8 cellular contexts compared by ENCODE assay signal in the genomic region with DNA sequence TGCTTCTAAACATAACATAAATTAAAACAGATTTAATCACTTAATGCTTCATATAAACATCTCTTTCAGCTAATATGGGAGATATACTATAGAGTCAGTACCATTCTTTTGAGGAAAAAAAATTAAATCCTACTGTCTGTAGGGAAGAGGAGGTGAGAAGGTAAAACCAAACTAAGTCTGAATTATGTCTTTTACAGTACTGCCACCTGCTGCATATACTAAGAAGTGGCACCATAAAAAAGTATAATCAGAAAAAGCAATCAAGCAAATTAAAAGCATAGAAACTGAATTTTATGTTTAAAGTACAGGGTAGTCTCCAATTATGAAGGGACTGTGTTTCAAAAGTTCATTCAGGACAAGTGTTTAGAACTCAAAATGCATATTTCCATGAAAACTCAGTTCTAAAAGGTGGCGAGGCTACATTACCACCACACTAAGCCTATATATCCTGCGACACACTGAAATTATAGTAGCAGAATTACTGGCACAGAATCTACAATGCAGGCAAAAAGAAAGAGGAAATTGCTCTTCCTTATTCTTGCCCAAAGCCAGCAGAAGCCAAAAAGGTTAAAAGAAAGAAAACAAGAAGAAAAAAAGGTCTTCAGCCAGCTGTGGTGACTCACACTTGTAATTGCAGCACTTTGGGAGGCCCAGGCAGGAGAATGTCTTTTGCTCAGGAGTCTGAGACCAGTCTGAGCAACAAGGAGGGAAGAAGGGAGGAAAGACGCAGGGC. TPM values are rescaled to one million over a fixed set of nuclear protein-coding genes. Genes with fewer than 3 reads are reported as not detected.
DNase-seq lines count a peak whose midpoint lies in the region; ATAC-seq and TF ChIP-seq lines count a peak whose summit lies in the region.

No MANE protein-coding gene starts in this region.

- no peaks in the 10 kb centered on the region for H3K27me3 ChIP-seq in DND-41 (ENCODE audit: insufficient read depth, low read length, poor library complexity)

- no peaks in the 10 kb centered on the region for H3K9me3 ChIP-seq in DND-41 (ENCODE audit: insufficient read depth, low read length, severe bottlenecking)

- no peaks in the 10 kb centered on the region for H4K20me1 ChIP-seq in DND-41 (ENCODE audit: insufficient read depth, low read length)

- H3K79me2 ChIP-seq in DND-41 (ENCODE audit: insufficient read depth, low read length) = peaks cover 6% of the 10 kb centered on the region; the same call in 1 of the 2 replicates

- no peak overlapping the region for H3K27ac ChIP-seq in DND-41 (ENCODE audit: low read length)

- H3K36me3 ChIP-seq in DND-41 (ENCODE audit: insufficient read depth, low read length) = peaks cover 63% of the 10 kb centered on the region

- in situ Hi-C loops in KBM-7 (cut with MboI; ENCODE audit: low pct_unique_long_range_greater_than_20kb, low sequenced_read_pairs) = no loop called here

- no peak overlapping the region for H3K4me2 ChIP-seq in DND-41 (ENCODE audit: insufficient read depth, low read length)

- intact Hi-C loops in sciatic nerve (cut with DNase I) = no loop called here

- no peak for DNase-seq in DND-41
- DNase-seq in KBM-7 = peak; percentile 63
- DNase-seq in SW480 (ENCODE audit: low spot score) = peak; percentile 55
- peak; percentile 61 to 75 for DNase-seq in foreskin fibroblast
- DNase-seq in sciatic nerve (ENCODE audit: low spot score) = no peak
- DNase-seq in NK-92 (lab: John Stamatoyannopoulos, UW; ENCODE audit: unreplicated experiment) = no peak
- no peak for DNase-seq in cortex of kidney (lab: John Stamatoyannopoulos, UW)

- H3K9ac ChIP-seq in DND-41 (ENCODE audit: low read depth, low read length) = no peak overlapping the region

- no peak overlapping the region for H3K4me3 ChIP-seq in DND-41 (ENCODE audit: low read depth in 1 of 2, low read length in 2 of 2)
- H3K4me3 ChIP-seq in foreskin fibroblast (ENCODE audit: low read depth in 1 of 2, low read length in 2 of 2) = no peak overlapping the region

- H2AFZ ChIP-seq in DND-41 (ENCODE audit: low read depth, low read length) = no peak overlapping the region

- ATAC-seq in DND-41 (ENCODE audit: insufficient read depth, low read depth) = peak; percentile 74
- ATAC-seq in sciatic nerve = peak; percentile 52
- no peak for ATAC-seq in GM19395 (IDR thresholded peaks at IDR 0.05; ENCODE audit: unreplicated experiment)

- TF ChIP-seq CTCF in DND-41 (IDR thresholded peaks at IDR 0.05; ENCODE audit: borderline replicate concordance, extremely low read depth, low read length, poor library complexity, severe bottlenecking) (peak; percentile 76), foreskin fibroblast (IDR thresholded peaks at IDR 0.05; ENCODE audit: low read depth, low read length) (peak; percentile 49)

- H3K4me1 ChIP-seq in DND-41 (ENCODE audit: insufficient read depth, low read length) = no peaks in the 10 kb centered on the region

RNA-seq across cellular contexts. Expression of a gene that starts 9.0 kb away (rescaled TPM):
- total RNA-seq in sciatic nerve = 38.1 TPM

RNA-seq across cellular contexts. Expression of a gene that starts 9.1 kb away (rescaled TPM):
- total RNA-seq in sciatic nerve = 15.9 TPM

Comparison
In these comparisons a context has a peak if more than half of its experiments do, and no peak if none do; other contexts are left out.
1. DNase-seq: peak in KBM-7 (single experiment), SW480 (single experiment) and foreskin fibroblast (2 of 2); none in DND-41 (single experiment), sciatic nerve (single experiment), NK-92 (single experiment) and cortex of kidney (single experiment).